ENCODE assay signal across 9 cellular contexts in genomic region chr6:169868458-169868857, GRCh38.
DNase-seq lines count a peak whose midpoint lies in the region; ATAC-seq and TF ChIP-seq lines count a peak whose summit lies in the region.
"Had no signal": no experiment of that assay in that cellular context is flagged by ENCODE, and none has a peak within 500 bp of the region (broad histone marks: within the 10 kb centered on the region; RNA-seq: fewer than 3 reads in every experiment).

No MANE protein-coding gene starts in this region.

- no peaks in the 10 kb centered on the region for H4K20me1 ChIP-seq in mammary epithelial cell (ENCODE audit: insufficient read depth, low read length)

- H3K9me3 ChIP-seq in T-helper 17 cell (ENCODE audit: control insufficient read depth, low read length, poor library complexity, severe bottlenecking): no peaks in the 10 kb centered on the region
- H3K9me3 ChIP-seq in effector memory CD4-positive, alpha-beta T cell (ENCODE audit: control insufficient read depth, low read length): no peaks in the 10 kb centered on the region
- no peaks in the 10 kb centered on the region for H3K9me3 ChIP-seq in mammary epithelial cell (replicated peaks; ENCODE audit: insufficient read depth, low read length)

- H3K4me1 ChIP-seq in effector memory CD4-positive, alpha-beta T cell (ENCODE audit: control insufficient read depth, insufficient read depth, low read length, poor library complexity, severe bottlenecking): no peaks in the 10 kb centered on the region
- no peaks in the 10 kb centered on the region for H3K4me1 ChIP-seq in mammary epithelial cell (ENCODE audit: insufficient read depth, low read length)

- H2AFZ ChIP-seq in mammary epithelial cell (ENCODE audit: low read depth, low read length): no peak overlapping the region

- H3K27ac Mint-ChIP-seq in T-helper 17 cell: no peak overlapping the region

- in situ Hi-C loops in mammary epithelial cell (cut with MboI; ENCODE audit: low sequenced_read_pairs in 2 of 2): no loop called here

- BruUV-seq in mammary epithelial cell (replicated peaks; lab: Mats Ljungman, UMichigan): no TSS peak

- dilution Hi-C loops in mammary epithelial cell (cut with HindIII; ENCODE audit: low sequenced_read_pairs): no loop called here

- H3K4me2 ChIP-seq in mammary epithelial cell (ENCODE audit: insufficient read depth, low read depth, low read length): no peak overlapping the region

- CTCF ChIA-PET in mammary epithelial cell (lab: Charles Lee; ENCODE audit: low non-redundant PET): no interaction called here

- DNase-seq in T-helper 17 cell (no peak), OCI-M1 (lab: John Stamatoyannopoulos, UW) (no peak), middle frontal gyrus (ENCODE audit: extremely low spot score, low spot score) (no peak), mammary epithelial cell (no peak)
- DNase-seq in effector memory CD4-positive, alpha-beta T cell: peak in 2 of 3 donors; percentile 6 to 15
- peak; percentile 2 to 3 (median 3) for DNase-seq in stimulated activated CD4-positive, alpha-beta T cell treated with anti-CD3 and anti-CD28 coated beads, TNF-alpha, amount 100 ng/mL, for 1 hour (ENCODE audit: low read depth in 3 of 3, low spot score in 1 of 3)

- no peak overlapping the region for H3K4me3 Mint-ChIP-seq in T-helper 17 cell

- no peaks in the 10 kb centered on the region for H3K36me3 ChIP-seq in effector memory CD4-positive, alpha-beta T cell (ENCODE audit: control insufficient read depth, insufficient read depth, low read length)
- H3K36me3 ChIP-seq in mammary epithelial cell (ENCODE audit: insufficient read depth, low read length): no peaks in the 10 kb centered on the region

- H3K36me3 Mint-ChIP-seq in T-helper 17 cell (ENCODE audit: low read depth): no peaks in the 10 kb centered on the region

- no peak overlapping the region for H3K27ac ChIP-seq in effector memory CD4-positive, alpha-beta T cell (ENCODE audit: insufficient read depth, low read length, poor library complexity, severe bottlenecking)
- H3K27ac ChIP-seq in mammary epithelial cell (ENCODE audit: insufficient read depth, low read depth, low read length): no peak overlapping the region
- H3K27ac ChIP-seq: VCaP had no signal

- WGBS in mammary epithelial cell (ENCODE audit: low coverage, missing lambda C conversion rate): 88% methylated on average over 19 of the region's 19 CpGs

- H3K27me3 Mint-ChIP-seq in T-helper 17 cell: no peaks in the 10 kb centered on the region

- intact Hi-C loops in mammary epithelial cell (cut with micrococcal nuclease): no loop called here

- H3K4me3 ChIP-seq in effector memory CD4-positive, alpha-beta T cell (ENCODE audit: insufficient read depth, low read depth, low read length, poor library complexity, severe bottlenecking): no peak overlapping the region
- no peak overlapping the region for H3K4me3 ChIP-seq in mammary epithelial cell (replicated peaks in 1 of 3; ENCODE audit: insufficient read depth in 1 of 3, low read depth in 2 of 3, low read length in 3 of 3)

- H3K79me2 ChIP-seq in mammary epithelial cell (ENCODE audit: insufficient read depth, low read length): no peaks in the 10 kb centered on the region

- no peaks in the 10 kb centered on the region for H3K27me3 ChIP-seq in effector memory CD4-positive, alpha-beta T cell (replicated peaks; ENCODE audit: control insufficient read depth, insufficient read depth, low read length, poor library complexity, severe bottlenecking)
- no peaks in the 10 kb centered on the region for H3K27me3 ChIP-seq in mammary epithelial cell (ENCODE audit: insufficient read depth, low read length)

- TF ChIP-seq CTCF in mammary epithelial cell (conservative IDR thresholded peaks at IDR 0.05 in 1 of 2, IDR thresholded peaks at IDR 0.05 in 1 of 2; ENCODE audit: extremely low read depth in 1 of 2, insufficient read depth in 1 of 2, low read depth in 1 of 2, low read length in 2 of 2): no peak

- no peak overlapping the region for H3K9ac ChIP-seq in mammary epithelial cell (ENCODE audit: insufficient read depth, low read length)

- peaks cover 4% of the 10 kb centered on the region for H3K4me1 Mint-ChIP-seq in T-helper 17 cell

- ATAC-seq in GM19351 (IDR thresholded peaks at IDR 0.05; ENCODE audit: unreplicated experiment) (peak; percentile 96), T-helper 17 cell (peak; percentile 48), HG02884 (IDR thresholded peaks at IDR 0.05; ENCODE audit: unreplicated experiment) (no peak)

Comparison
In these comparisons a context has a peak if more than half of its experiments do, and no peak if none do; other contexts are left out.
1. DNase-seq: peak in effector memory CD4-positive, alpha-beta T cell (2 of 3) and stimulated activated CD4-positive, alpha-beta T cell treated with anti-CD3 and anti-CD28 coated beads, TNF-alpha, amount 100 ng/mL, for 1 hour (3 of 3); none in T-helper 17 cell (0 of 3), OCI-M1 (single experiment), middle frontal gyrus (single experiment) and mammary epithelial cell (single experiment).